In genomic region chr18:30386624-30387023, GRCh38 we compare ENCODE assay signal across 28 cellular contexts.
"Had no signal": no experiment of that assay in that cellular context is flagged by ENCODE, and none has a peak within 500 bp of the region (broad histone marks: within the 10 kb centered on the region; RNA-seq: fewer than 3 reads in every experiment).

No MANE protein-coding gene starts in this region.

- DNase-seq: colonic mucosa; cortex of kidney; dermis blood vessel endothelial cell; dorsolateral prefrontal cortex; effector CD4-positive, alpha-beta T cell; effector CD8-positive, alpha-beta T cell; effector memory CD4-positive, alpha-beta T cell; effector memory CD8-positive, alpha-beta T cell; esophagus squamous epithelium; foreskin fibroblast; foreskin keratinocyte; foreskin melanocyte; gastrocnemius medialis; glutamatergic neuron; head of caudate nucleus; heart left ventricle; heart right ventricle had no signal

- FAIRE-seq: colon, endometrium, endothelial cell of umbilical vein, frontal cortex had no signal

- H3K9me3 Mint-ChIP-seq: dendritic cell treated with granulocyte-macrophage colony-stimulating factor and Interleukin-4, amounts not matched to agents 40 ng/mL and 50 ng/mL, for 4 days; endodermal cell had no signal

- H3K27me3 ChIP-seq: colonic mucosa, dorsolateral prefrontal cortex, esophagus muscularis mucosa, esophagus squamous epithelium, foreskin keratinocyte, gastrocnemius medialis, gastroesophageal sphincter, heart left ventricle, heart right ventricle had no signal

- H3K4me1 ChIP-seq: colonic mucosa, esophagus muscularis mucosa, esophagus squamous epithelium, foreskin keratinocyte, gastrocnemius medialis, gastroesophageal sphincter, heart left ventricle, heart right ventricle had no signal

- H3K36me3 ChIP-seq: colonic mucosa, esophagus muscularis mucosa, esophagus squamous epithelium, gastrocnemius medialis, gastroesophageal sphincter, heart left ventricle, heart right ventricle had no signal

- H3K4me3 Mint-ChIP-seq: dendritic cell treated with granulocyte-macrophage colony-stimulating factor and Interleukin-4, amounts not matched to agents 40 ng/mL and 50 ng/mL, for 4 days; effector memory CD8-positive, alpha-beta T cell; endodermal cell had no signal

- H3K9me3 ChIP-seq: colonic mucosa, esophagus muscularis mucosa, esophagus squamous epithelium, gastrocnemius medialis, gastroesophageal sphincter, heart left ventricle had no signal

- ATAC-seq: effector memory CD8-positive, alpha-beta T cell; esophagus mucosa; gastrocnemius medialis; gastroesophageal sphincter; heart left ventricle; heart right ventricle had no signal

- H3K27ac Mint-ChIP-seq: dendritic cell treated with granulocyte-macrophage colony-stimulating factor and Interleukin-4, amounts not matched to agents 40 ng/mL and 50 ng/mL, for 4 days; effector memory CD8-positive, alpha-beta T cell; endodermal cell had no signal

- H3K27me3 Mint-ChIP-seq: dendritic cell treated with granulocyte-macrophage colony-stimulating factor and Interleukin-4, amounts not matched to agents 40 ng/mL and 50 ng/mL, for 4 days; effector memory CD8-positive, alpha-beta T cell had no signal

- H3K27ac ChIP-seq: colonic mucosa, coronary artery, dorsolateral prefrontal cortex, epithelial cell of prostate, esophagus muscularis mucosa, esophagus squamous epithelium, foreskin keratinocyte, gastrocnemius medialis, gastroesophageal sphincter, heart left ventricle, heart right ventricle had no signal

- H3K4me3 ChIP-seq: colonic mucosa, coronary artery, dorsolateral prefrontal cortex, esophagus muscularis mucosa, esophagus squamous epithelium, gastrocnemius medialis, gastroesophageal sphincter, heart left ventricle, heart right ventricle had no signal
